2 cellular contexts compared by ENCODE assay signal in the genomic region with DNA sequence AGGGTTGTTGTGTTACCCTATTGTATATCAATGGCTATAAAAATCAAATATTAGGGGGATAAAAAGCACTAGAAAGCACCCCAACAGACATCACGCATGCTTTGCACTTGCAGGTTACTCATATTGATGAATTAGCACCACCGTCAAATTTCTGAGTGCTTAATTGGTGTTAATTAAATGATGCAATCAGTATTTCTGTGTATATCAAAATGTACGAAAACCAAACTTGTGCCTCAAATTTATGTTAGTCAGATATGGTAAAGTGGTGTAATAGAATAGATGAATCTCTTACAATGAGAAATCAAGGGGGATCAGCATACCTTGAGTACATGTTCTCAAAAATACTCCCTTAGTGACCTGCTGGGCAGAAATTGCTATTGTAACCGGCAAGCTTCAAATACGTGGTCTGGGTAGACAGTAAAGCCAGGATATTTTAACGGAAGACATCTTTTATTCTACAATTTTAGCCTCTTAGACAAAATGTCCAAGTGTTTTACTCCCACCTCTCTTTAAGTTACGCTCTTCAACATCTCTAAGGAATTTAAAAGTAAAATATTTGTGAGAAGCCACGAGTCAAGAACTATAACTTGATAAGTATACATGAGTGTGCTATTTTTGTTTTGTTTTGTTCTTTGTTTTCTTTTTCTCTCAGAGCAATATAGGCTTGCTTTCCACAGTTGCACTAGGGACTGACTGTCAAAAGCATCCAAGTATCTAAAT.
TF ChIP-seq lines count a peak whose summit lies in the region.

No MANE protein-coding gene starts in this region.

TF ChIP-seq in IMR-90, 13 proteins besides CTCF, POLR2A, EP300 and RAD21:
- TF ChIP-seq CEBPB (IDR thresholded peaks at IDR 0.05; ENCODE audit: low read depth, low read length) (0 out of 2 replicates have a peak, but pooled peaks have one; percentile 31), MXI1 (IDR thresholded peaks at IDR 0.05; ENCODE audit: borderline replicate concordance, low read depth, low read length) (no peak)
- TF ChIP-seq, protein P1, sequence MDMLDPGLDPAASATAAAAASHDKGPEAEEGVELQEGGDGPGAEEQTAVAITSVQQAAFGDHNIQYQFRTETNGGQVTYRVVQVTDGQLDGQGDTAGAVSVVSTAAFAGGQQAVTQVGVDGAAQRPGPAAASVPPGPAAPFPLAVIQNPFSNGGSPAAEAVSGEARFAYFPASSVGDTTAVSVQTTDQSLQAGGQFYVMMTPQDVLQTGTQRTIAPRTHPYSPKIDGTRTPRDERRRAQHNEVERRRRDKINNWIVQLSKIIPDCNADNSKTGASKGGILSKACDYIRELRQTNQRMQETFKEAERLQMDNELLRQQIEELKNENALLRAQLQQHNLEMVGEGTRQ (IDR thresholded peaks at IDR 0.05; ENCODE audit: low read depth, low read length): no peak
TF ChIP-seq in IMR-90: peak in this region for 1.

TF ChIP-seq in endothelial cell of umbilical vein, 7 proteins besides CTCF, POLR2A, EP300 and RAD21:
- TF ChIP-seq POLR2AphosphoS5 (IDR thresholded peaks at IDR 0.05; ENCODE audit: insufficient read depth, low read depth, low read length): no peak
- no peak for TF ChIP-seq EZH2 (IDR thresholded peaks at IDR 0.05; ENCODE audit: borderline replicate concordance, low read depth, low read length, severe bottlenecking)
- TF ChIP-seq JUN (IDR thresholded peaks at IDR 0.05; ENCODE audit: borderline replicate concordance, insufficient read depth, insufficient read length, low read depth): no peak
- no peak for TF ChIP-seq FOS (IDR thresholded peaks at IDR 0.05; ENCODE audit: borderline replicate concordance, insufficient read depth, low read length)
- TF ChIP-seq MYC (IDR thresholded peaks at IDR 0.05; ENCODE audit: low read depth, low read length): no peak
- TF ChIP-seq GATA2 (IDR thresholded peaks at IDR 0.05; ENCODE audit: insufficient read depth, insufficient read length, low read depth, low read length): no peak
